ENCODE assay signal across 20 cellular contexts in genomic region chr1:99886179-99886578, GRCh38.
"Had no signal": no experiment of that assay in that cellular context is flagged by ENCODE, and none has a peak within 500 bp of the region (broad histone marks: within the 10 kb centered on the region; RNA-seq: fewer than 3 reads in every experiment).

No MANE protein-coding gene starts in this region.

- H3K27me3 ChIP-seq: dorsolateral prefrontal cortex, esophagus squamous epithelium, gastrocnemius medialis, heart right ventricle, left lung had no signal

- DNase-seq: dorsolateral prefrontal cortex; effector CD4-positive, alpha-beta T cell; effector memory CD4-positive, alpha-beta T cell; esophagus squamous epithelium; foreskin melanocyte; gastrocnemius medialis; glutamatergic neuron; head of caudate nucleus; heart right ventricle; hippocampal formation; left cardiac atrium; left lung; left ventricle myocardium superior; lower lobe of right lung; mesenchymal stem cell; mucosa of descending colon; naive B cell; naive thymus-derived CD8-positive, alpha-beta T cell had no signal

- FAIRE-seq: endothelial cell of umbilical vein had no signal

- H3K27ac ChIP-seq: coronary artery, dorsolateral prefrontal cortex, esophagus squamous epithelium, heart right ventricle, left lung, lower lobe of right lung had no signal

- ATAC-seq: gastrocnemius medialis; heart right ventricle; left cardiac atrium; left lung; left ventricle myocardium superior; lower lobe of right lung; mucosa of descending colon; naive thymus-derived CD8-positive, alpha-beta T cell had no signal

- H3K9me3 ChIP-seq: esophagus squamous epithelium, gastrocnemius medialis, heart right ventricle, left lung, lower lobe of right lung, mucosa of descending colon had no signal

- H3K4me3 ChIP-seq: coronary artery, dorsolateral prefrontal cortex, esophagus squamous epithelium, gastrocnemius medialis, heart right ventricle, left lung, lower lobe of right lung, mucosa of descending colon had no signal

- H3K4me1 ChIP-seq: esophagus squamous epithelium, gastrocnemius medialis, heart right ventricle, left lung, lower lobe of right lung had no signal
